Comparison of ENCODE assay signal across 19 cellular contexts in genomic region chr14:68708343-68708742, GRCh38.
A peak's percentile ranks its signal among the peaks of the same experiment; 100 is the strongest.
DNase-seq lines count a peak whose midpoint lies in the region; ATAC-seq and TF ChIP-seq lines count a peak whose summit lies in the region.
"Had no signal": no experiment of that assay in that cellular context is flagged by ENCODE, and none has a peak within 500 bp of the region (broad histone marks: within the 10 kb centered on the region; RNA-seq: fewer than 3 reads in every experiment).

No MANE protein-coding gene starts in this region.

- peaks cover 0 to 29% (median 14%) of the 10 kb centered on the region in 3 donors for H3K4me1 ChIP-seq in gastroesophageal sphincter
- peaks cover 0 to 24% (median 3%) of the 10 kb centered on the region in 4 donors for H3K4me1 ChIP-seq in tibial nerve
- peaks cover 20% of the 10 kb centered on the region for H3K4me1 ChIP-seq in PC-3 (ENCODE audit: insufficient read depth, low read length)

- TF ChIP-seq EP300 in gastroesophageal sphincter (IDR thresholded peaks at IDR 0.05), result no peak
- no peak for TF ChIP-seq EP300 in tibial nerve (IDR thresholded peaks at IDR 0.05)

- H3K27ac Mint-ChIP-seq in stimulated activated effector memory CD8-positive, alpha-beta T cell treated with anti-CD3 and anti-CD28 coated beads, Interleukin-12 subunit alpha, Interleukin-12 subunit beta, amount 100 ng/mL, for 72 hours, result no peak overlapping the region
- H3K27ac Mint-ChIP-seq: B cell had no signal

- H3K4me3 ChIP-seq in gastroesophageal sphincter (no peak overlapping the region), tibial nerve (no peak overlapping the region), PC-3 (ENCODE audit: low read length) (no peak overlapping the region)
- H3K4me3 ChIP-seq: MG63 had no signal

- H3K36me3 ChIP-seq in gastroesophageal sphincter, result no peaks in the 10 kb centered on the region
- H3K36me3 ChIP-seq in tibial nerve, result no peaks in the 10 kb centered on the region
- no peaks in the 10 kb centered on the region for H3K36me3 ChIP-seq in PC-3 (ENCODE audit: low read depth, low read length)
- H3K36me3 ChIP-seq: MG63 had no signal

- TF ChIP-seq POLR2A in gastroesophageal sphincter (IDR thresholded peaks at IDR 0.05) (no peak), tibial nerve (IDR thresholded peaks at IDR 0.05) (no peak)

- POLR2A ChIA-PET in PC-3 (lab: Charles Lee; ENCODE audit: unreplicated experiment), result no interaction called here

- H3K27ac ChIP-seq in gastroesophageal sphincter (peak overlapping the region in 3 of 4 donors; percentile 4 to 33 (median 24)), tibial nerve (peak overlapping the region in 3 of 4 donors; percentile 26 to 71 (median 44)), PC-3 (ENCODE audit: low read length) (no peak overlapping the region)

- TF ChIP-seq CTCF in gastroesophageal sphincter (IDR thresholded peaks at IDR 0.05) (no peak), tibial nerve (IDR thresholded peaks at IDR 0.05) (no peak), PC-3 (conservative IDR thresholded peaks at IDR 0.05; ENCODE audit: low read depth, low read length) (no peak)

- H3K9me3 Mint-ChIP-seq in stimulated activated effector memory CD8-positive, alpha-beta T cell treated with anti-CD3 and anti-CD28 coated beads, Interleukin-12 subunit alpha, Interleukin-12 subunit beta, amount 100 ng/mL, for 72 hours, result no peaks in the 10 kb centered on the region

- CTCF ChIA-PET in PC-3 (lab: Charles Lee), result no interaction called here

- H3K79me2 ChIP-seq in PC-3 (ENCODE audit: low read length), result no peaks in the 10 kb centered on the region

- H3F3A ChIP-seq in PC-3 (ENCODE audit: low read length, unreplicated experiment), result no peaks in the 10 kb centered on the region

- WGBS in gastroesophageal sphincter (ENCODE audit: low coverage in 1 of 2), 2 donors, result 69 to 75% methylated on average over 4 of the region's 5 CpGs
- WGBS in tibial nerve, 2 donors, result 77 to 85% methylated on average over 5 of the region's 5 CpGs

- no peaks in the 10 kb centered on the region for H3K36me3 Mint-ChIP-seq in stimulated activated effector memory CD8-positive, alpha-beta T cell treated with anti-CD3 and anti-CD28 coated beads, Interleukin-12 subunit alpha, Interleukin-12 subunit beta, amount 100 ng/mL, for 72 hours

- H3K9ac ChIP-seq in PC-3 (ENCODE audit: low read length), result no peak overlapping the region

- H4K20me1 ChIP-seq in PC-3 (ENCODE audit: low read length), result no peaks in the 10 kb centered on the region

- ATAC-seq in gastroesophageal sphincter (no peak), sciatic nerve (no peak), PC-3 (no peak)
- no peak for ATAC-seq in stimulated activated effector memory CD8-positive, alpha-beta T cell treated with anti-CD3 and anti-CD28 coated beads, Interleukin-12 subunit alpha, Interleukin-12 subunit beta, amount 100 ng/mL, for 72 hours

- H3K4me1 Mint-ChIP-seq in stimulated activated effector memory CD8-positive, alpha-beta T cell treated with anti-CD3 and anti-CD28 coated beads, Interleukin-12 subunit alpha, Interleukin-12 subunit beta, amount 100 ng/mL, for 72 hours, result peaks cover 40% of the 10 kb centered on the region
- H3K4me1 Mint-ChIP-seq: B cell had no signal

- no peaks in the 10 kb centered on the region for H3K9me2 ChIP-seq in PC-3 (replicated peaks; ENCODE audit: low read length)

- H3K27me3 ChIP-seq in gastroesophageal sphincter (no peaks in the 10 kb centered on the region), tibial nerve (no peaks in the 10 kb centered on the region), PC-3 (ENCODE audit: low read length) (no peaks in the 10 kb centered on the region)
- H3K27me3 ChIP-seq: MG63 had no signal

- no peak overlapping the region for H3K4me3 Mint-ChIP-seq in stimulated activated effector memory CD8-positive, alpha-beta T cell treated with anti-CD3 and anti-CD28 coated beads, Interleukin-12 subunit alpha, Interleukin-12 subunit beta, amount 100 ng/mL, for 72 hours
- H3K4me3 Mint-ChIP-seq: B cell had no signal

- no TSS peak for BruUV-seq in PC-3 (replicated peaks; lab: Mats Ljungman, UMichigan)

- H3K4me2 ChIP-seq in PC-3 (ENCODE audit: low read length), result no peak overlapping the region

- no peaks in the 10 kb centered on the region for H3K9me3 ChIP-seq in gastroesophageal sphincter
- no peaks in the 10 kb centered on the region for H3K9me3 ChIP-seq in tibial nerve
- no peaks in the 10 kb centered on the region for H3K9me3 ChIP-seq in PC-3 (ENCODE audit: low read length)
- H3K9me3 ChIP-seq: MG63 had no signal

- H2AFZ ChIP-seq in PC-3 (ENCODE audit: low read length), result no peak overlapping the region

- intact Hi-C loops in sciatic nerve (cut with DNase I), result no loop called here
- intact Hi-C loops in PC-3 (cut with micrococcal nuclease), result no loop called here

- DNase-seq in activated effector memory CD4-positive, alpha-beta T cell treated with anti-CD3 and anti-CD28 coated beads, Interleukin-2, amount 50 U/mL, for 16 hours, result peak; percentile 13
- DNase-seq in activated effector memory CD4-positive, alpha-beta T cell treated with Interleukin-2 at 50 U/mL for 16 hours, result no peak
- peak; percentile 42 for DNase-seq in sciatic nerve (ENCODE audit: low spot score)
- DNase-seq in tibial nerve (ENCODE audit: low spot score in 2 of 2), result no peak
- DNase-seq in PC-3, result no peak
- no peak for DNase-seq in stimulated activated effector memory CD8-positive, alpha-beta T cell treated with anti-CD3 and anti-CD28 coated beads, Interleukin-12 subunit alpha, Interleukin-12 subunit beta, amount 100 ng/mL, for 72 hours (ENCODE audit: low spot score in 2 of 2)
- no peak for DNase-seq in hepatic stellate cell (ENCODE audit: low spot score)
- DNase-seq: DMS53, GDM1, MG63, NCI-H1048, NCI-H1417 treated with DMSO at 0.1 percent for 48 hours, NCI-H187, NCI-H446 treated with DMSO at 0.1 percent for 48 hours, NCI-H526 treated with DMSO at 0.1 percent for 48 hours, OCI-M1, Right ventricle myocardium superior had no signal

Comparison
In these comparisons a context has a peak if more than half of its experiments do, and no peak if none do; other contexts are left out.
1. DNase-seq: peak in activated effector memory CD4-positive, alpha-beta T cell treated with anti-CD3 and anti-CD28 coated beads, Interleukin-2, amount 50 U/mL, for 16 hours (single experiment) and sciatic nerve (single experiment); none in activated effector memory CD4-positive, alpha-beta T cell treated with Interleukin-2 at 50 U/mL for 16 hours (single experiment), tibial nerve (0 of 2), PC-3 (single experiment), stimulated activated effector memory CD8-positive, alpha-beta T cell treated with anti-CD3 and anti-CD28 coated beads, Interleukin-12 subunit alpha, Interleukin-12 subunit beta, amount 100 ng/mL, for 72 hours (0 of 2) and hepatic stellate cell (single experiment).